Comparison of ENCODE assay signal across 8 cellular contexts in genomic region chr19:57934820-57935665, GRCh38. TPM values are rescaled to one million over a fixed set of nuclear protein-coding genes. Genes with fewer than 3 reads are reported as not detected.
DNase-seq lines count a peak whose midpoint lies in the region; ATAC-seq and TF ChIP-seq lines count a peak whose summit lies in the region.

Gene ZNF418 (minus strand): TSS chr19:57935402. CDS start chr19:57933822, 1,580 bp downstream.

- H3K4me1 ChIP-seq in foreskin keratinocyte (no peaks in the 10 kb centered on the region), tibial artery (no peaks in the 10 kb centered on the region)

- H3K4me3 ChIP-seq in tibial artery: peak within 1 kb of the TSS; percentile 56 to 61

- H3K4me3 Mint-ChIP-seq in naive thymus-derived CD8-positive, alpha-beta T cell: peak within 1 kb of the TSS; percentile 25 to 96 (median 84)

- ATAC-seq in GM18498 (IDR thresholded peaks at IDR 0.05; ENCODE audit: unreplicated experiment) (peak; percentile 55), foreskin keratinocyte (peak; percentile 97), HG02763 (IDR thresholded peaks at IDR 0.05; ENCODE audit: unreplicated experiment) (no peak)
- peak; percentile 81 to 97 for ATAC-seq in naive thymus-derived CD8-positive, alpha-beta T cell

- POLR2A ChIA-PET in naive thymus-derived CD8-positive, alpha-beta T cell (lab: Charles Lee): interaction anchor here (0.9 to 1.9 kb wide), 4 partner anchors 10 to 86 kb away, joined by 3 to 11 read pairs (median 6); partner anchors contain the start of genes ZNF417, ZNF587 and ZNF606

- peaks cover 0 to 11% (median 0%) of the 10 kb centered on the region in 5 donors for H3K27me3 Mint-ChIP-seq in naive thymus-derived CD8-positive, alpha-beta T cell

- H3K27ac ChIP-seq in foreskin keratinocyte: peak within 1 kb of the TSS; percentile 56
- H3K27ac ChIP-seq in tibial artery: peak within 1 kb of the TSS; percentile 50 to 57

- peaks cover 4 to 11% (median 9%) of the 10 kb centered on the region in 4 donors for H3K4me1 Mint-ChIP-seq in naive thymus-derived CD8-positive, alpha-beta T cell

- H3K27me3 ChIP-seq in foreskin keratinocyte: no peaks in the 10 kb centered on the region
- no peaks in the 10 kb centered on the region for H3K27me3 ChIP-seq in tibial artery

- H3K9me3 Mint-ChIP-seq in naive thymus-derived CD8-positive, alpha-beta T cell: peaks cover 0 to 99% (median 37%) of the 10 kb centered on the region in 9 donors

- intact Hi-C loops in tibial artery (cut with DNase I; ENCODE audit: low total_unique reads): no loop called here

- peaks cover 48 to 77% (median 53%) of the 10 kb centered on the region in 3 donors for H3K36me3 Mint-ChIP-seq in naive thymus-derived CD8-positive, alpha-beta T cell

- peaks cover 36 to 77% (median 55%) of the 10 kb centered on the region in 3 donors for H3K36me3 ChIP-seq in tibial artery

- H3K27ac Mint-ChIP-seq in naive thymus-derived CD8-positive, alpha-beta T cell: peak within 1 kb of the TSS in 8 of 10 donors; percentile 43 to 95 (median 78)

- no peak for TF ChIP-seq CTCF in foreskin keratinocyte (conservative IDR thresholded peaks at IDR 0.05)
- no peak for TF ChIP-seq CTCF in tibial artery (IDR thresholded peaks at IDR 0.05)

- peak; percentile 62 to 80 for DNase-seq in NCI-H1930 (lab: John Stamatoyannopoulos, UW)
- peak; percentile 66 for DNase-seq in activated effector memory CD4-positive, alpha-beta T cell treated with anti-CD3 and anti-CD28 coated beads, Interleukin-2, amount 50 U/mL, for 16 hours
- peak; percentile 77 to 85 for DNase-seq in foreskin keratinocyte
- DNase-seq in naive thymus-derived CD8-positive, alpha-beta T cell: peak in 8 of 10 donors; percentile 10 to 83 (median 26)
- peak in 1 of 2 donors; percentile 29 for DNase-seq in tibial artery
- DNase-seq in NCI-H2227 (lab: John Stamatoyannopoulos, UW; ENCODE audit: unreplicated experiment): no peak

- H3K9me3 ChIP-seq in tibial artery: peaks cover 3 to 94% (median 82%) of the 10 kb centered on the region in 3 donors

RNA-seq across cellular contexts. Expression of gene ZNF418, which starts in this region (rescaled TPM):
- total RNA-seq in foreskin keratinocyte: 4.9 and 6.2 TPM in 2 replicates
- 1.9 and 3.2 TPM in 2 replicates for polyA plus RNA-seq in foreskin keratinocyte
- total RNA-seq in naive thymus-derived CD8-positive, alpha-beta T cell: 10 to 100 TPM; 28.0 to 31.8 TPM
- 1 to 10 TPM in 2 of 3 donors, not detected in 1; 1.0 to 2.1 TPM for polyA plus RNA-seq in naive thymus-derived CD8-positive, alpha-beta T cell
